In genomic region chr1:175319112-175319911, GRCh38 we compare ENCODE assay signal across 8 cellular contexts.
A peak's percentile ranks its signal among the peaks of the same experiment; 100 is the strongest.
DNase-seq lines count a peak whose midpoint lies in the region; ATAC-seq and TF ChIP-seq lines count a peak whose summit lies in the region.

No MANE protein-coding gene starts in this region.

- WGBS in body of pancreas, 2 donors: 2 to 5% methylated on average over 6 of the region's 6 CpGs

- H3K36me3 ChIP-seq in body of pancreas (replicated peaks in 1 of 2; ENCODE audit: insufficient read depth in 1 of 2, low read depth in 2 of 2): no peaks in the 10 kb centered on the region

- no peak overlapping the region for H3K4me3 ChIP-seq in body of pancreas

- DNase-seq in ELR (ENCODE audit: low read depth): peak; percentile 55
- DNase-seq in HEK293T (ENCODE audit: extremely low spot score): peak; percentile 85
- DNase-seq in NCI-H146 treated with DMSO at 0.1 percent for 48 hours (lab: John Stamatoyannopoulos, UW; ENCODE audit: unreplicated experiment): peak; percentile 11
- peak; percentile 44 for DNase-seq in UCSD-AML1 (lab: John Stamatoyannopoulos, UW; ENCODE audit: unreplicated experiment)
- DNase-seq in body of pancreas: peak; percentile 89 to 94 (median 90)
- peak; percentile 88 for DNase-seq in iPS-NIHi7 (ENCODE audit: extremely low spot score)
- peak; percentile 30 to 61 for DNase-seq in stimulated activated CD4-positive, alpha-beta T cell treated with anti-CD3 and anti-CD28 coated beads, Interleukin-12 subunit alpha, Interleukin-12 subunit beta, amount 100 ng/mL, for 24 hours (ENCODE audit: low read depth in 2 of 2)
- DNase-seq in cerebellar nuclear complex (lab: John Stamatoyannopoulos, UW): no peak

- H3K27me3 ChIP-seq in body of pancreas: no peaks in the 10 kb centered on the region

- ATAC-seq in body of pancreas: peak; percentile 85

- peak; percentile 73 to 97 (median 94) for TF ChIP-seq CTCF in body of pancreas (IDR thresholded peaks at IDR 0.05)

- TF ChIP-seq POLR2A in body of pancreas (IDR thresholded peaks at IDR 0.05): peak in 1 of 3 donors; percentile 28

- CTCF ChIA-PET in HEK293T (lab: Yijun Ruan, JAX): interaction anchor here (0.6 to 4.5 kb wide), 9 partner anchors 8 to 174 kb away, joined by 3 to 42 read pairs (median 3); no protein-coding TSS in a partner anchor

- intact Hi-C loops in body of pancreas (cut with DNase I): no loop called here

- H3K4me1 ChIP-seq in body of pancreas: peaks cover 40% of the 10 kb centered on the region

- H3K9me3 ChIP-seq in body of pancreas: no peaks in the 10 kb centered on the region

- POLR2A ChIA-PET in HEK293T (lab: Yijun Ruan, JAX): no interaction called here

- peak overlapping the region; percentile 63 to 87 (median 85) for H3K27ac ChIP-seq in body of pancreas

TF ChIP-seq in HEK293T, 16 proteins besides CTCF, POLR2A, EP300 and RAD21:
- TF ChIP-seq TARDBP (IDR thresholded peaks at IDR 0.05) (no peak), SUZ12 (IDR thresholded peaks at IDR 0.05) (no peak)

Comparison
In these comparisons a context has a peak if more than half of its experiments do, and no peak if none do; other contexts are left out.
1. DNase-seq: peak in ELR (single experiment), HEK293T (single experiment), NCI-H146 treated with DMSO at 0.1 percent for 48 hours (single experiment), UCSD-AML1 (single experiment), body of pancreas (4 of 4), iPS-NIHi7 (single experiment) and stimulated activated CD4-positive, alpha-beta T cell treated with anti-CD3 and anti-CD28 coated beads, Interleukin-12 subunit alpha, Interleukin-12 subunit beta, amount 100 ng/mL, for 24 hours (2 of 2); none in cerebellar nuclear complex (0 of 2).